ENCODE assay signal across 8 cellular contexts in genomic region chr4:88659061-88659889, GRCh38. TPM values are rescaled to one million over a fixed set of nuclear protein-coding genes. Genes with fewer than 3 reads are reported as not detected.
DNase-seq lines count a peak whose midpoint lies in the region; ATAC-seq and TF ChIP-seq lines count a peak whose summit lies in the region.

No MANE protein-coding gene starts in this region.

- peak; percentile 86 for ATAC-seq in activated CD8-positive, alpha-beta memory T cell treated with anti-CD3 and anti-CD28 coated beads, Interleukin-2, amount 10 ng/mL, durations not matched to agents 7 days and 5 days
- ATAC-seq in GM21367 (IDR thresholded peaks at IDR 0.05; ENCODE audit: unreplicated experiment) (peak; percentile 88), HG03521 (IDR thresholded peaks at IDR 0.05; ENCODE audit: unreplicated experiment) (peak; percentile 97)
- ATAC-seq in stimulated activated naive B cell treated with anti-CD40 and anti-IgM and Interleukin-4, amounts not matched to agents 10 μg/mL and 1 μg/mL and 100 μg/mL, for 72 hours (replicated peaks): peak; percentile 84 to 92

- peak overlapping the region; percentile 13; the same call in 1 of the 2 replicates for H3K9ac ChIP-seq in SK-N-SH

- no peaks in the 10 kb centered on the region for H3K27me3 Mint-ChIP-seq in activated CD8-positive, alpha-beta memory T cell treated with anti-CD3 and anti-CD28 coated beads, Interleukin-2, amount 10 ng/mL, durations not matched to agents 7 days and 5 days
- H3K27me3 Mint-ChIP-seq in stimulated activated naive B cell treated with anti-CD40 and anti-IgM and Interleukin-4, amounts not matched to agents 10 μg/mL and 1 μg/mL and 100 μg/mL, for 72 hours: no peaks in the 10 kb centered on the region

- no peaks in the 10 kb centered on the region for H3K9me3 Mint-ChIP-seq in activated CD8-positive, alpha-beta memory T cell treated with anti-CD3 and anti-CD28 coated beads, Interleukin-2, amount 10 ng/mL, durations not matched to agents 7 days and 5 days (ENCODE audit: low read depth)
- no peaks in the 10 kb centered on the region for H3K9me3 Mint-ChIP-seq in stimulated activated naive B cell treated with anti-CD40 and anti-IgM and Interleukin-4, amounts not matched to agents 10 μg/mL and 1 μg/mL and 100 μg/mL, for 72 hours

- peaks cover 13% of the 10 kb centered on the region for H3K4me1 Mint-ChIP-seq in activated CD8-positive, alpha-beta memory T cell treated with anti-CD3 and anti-CD28 coated beads, Interleukin-2, amount 10 ng/mL, durations not matched to agents 7 days and 5 days
- H3K4me1 Mint-ChIP-seq in stimulated activated naive B cell treated with anti-CD40 and anti-IgM and Interleukin-4, amounts not matched to agents 10 μg/mL and 1 μg/mL and 100 μg/mL, for 72 hours: no peaks in the 10 kb centered on the region

- CTCF ChIA-PET in activated CD8-positive, alpha-beta memory T cell treated with anti-CD3 and anti-CD28 coated beads, Interleukin-2, amount 10 ng/mL, durations not matched to agents 7 days and 5 days (lab: Charles Lee): interaction anchor here (0.7 to 1.4 kb wide), 12 partner anchors 8 to 143 kb away, joined by 3 to 20 read pairs (median 4); partner anchors contain the start of gene PYURF
- CTCF ChIA-PET in SK-N-SH (lab: Yijun Ruan, JAX): interaction anchor here (0.5 to 1.4 kb wide), 37 partner anchors 9 to 369 kb away, joined by 3 to 26 read pairs (median 4); partner anchors contain the start of gene PYURF

- H3K36me3 Mint-ChIP-seq in activated CD8-positive, alpha-beta memory T cell treated with anti-CD3 and anti-CD28 coated beads, Interleukin-2, amount 10 ng/mL, durations not matched to agents 7 days and 5 days: peaks cover 11% of the 10 kb centered on the region
- peaks cover 25 to 42% of the 10 kb centered on the region in 2 donors for H3K36me3 Mint-ChIP-seq in stimulated activated naive B cell treated with anti-CD40 and anti-IgM and Interleukin-4, amounts not matched to agents 10 μg/mL and 1 μg/mL and 100 μg/mL, for 72 hours

- H3K27ac ChIP-seq in SK-N-SH (ENCODE audit: low read depth in 2 of 2, low read length in 1 of 2): peak overlapping the region in 1 of 2 experiments; percentile 99; a peak in 2 of 4 replicates

- H3K4me1 ChIP-seq in SK-N-SH (ENCODE audit: control insufficient read depth in 1 of 2, insufficient read depth in 2 of 2, low read depth in 1 of 2, low read length in 1 of 2): peaks cover 2 to 19% of the 10 kb centered on the region in 2 experiments

- 43% methylated on average over 4 of the region's 4 CpGs for WGBS in SK-N-SH (ENCODE audit: low lambda C conversion rate)

- no peaks in the 10 kb centered on the region for H4K20me1 ChIP-seq in SK-N-SH (ENCODE audit: insufficient read depth)

- no peak for TF ChIP-seq EP300 in SK-N-SH (IDR thresholded peaks at IDR 0.05; ENCODE audit: borderline replicate concordance in 1 of 2, low read depth in 1 of 2, low read length in 1 of 2)

- POLR2A ChIA-PET in SK-N-SH (lab: Yijun Ruan, JAX): interaction anchor here (0.6 kb wide), 1 partner anchor 136 kb away, joined by 3 read pairs; the partner anchor contains the start of gene PYURF

- no peaks in the 10 kb centered on the region for H3K27me3 ChIP-seq in SK-N-SH (ENCODE audit: insufficient read depth)
- H3K27me3 ChIP-seq in kidney epithelial cell (ENCODE audit: control insufficient read depth, insufficient read depth, low read length): no peaks in the 10 kb centered on the region

- H3K4me3 Mint-ChIP-seq in activated CD8-positive, alpha-beta memory T cell treated with anti-CD3 and anti-CD28 coated beads, Interleukin-2, amount 10 ng/mL, durations not matched to agents 7 days and 5 days: no peak overlapping the region
- H3K4me3 Mint-ChIP-seq in stimulated activated naive B cell treated with anti-CD40 and anti-IgM and Interleukin-4, amounts not matched to agents 10 μg/mL and 1 μg/mL and 100 μg/mL, for 72 hours: no peak overlapping the region

- no peak overlapping the region for H3K4me3 ChIP-seq in SK-N-SH (ENCODE audit: low read depth in 2 of 2, low read length in 1 of 2)
- no peak overlapping the region for H3K4me3 ChIP-seq in kidney epithelial cell (ENCODE audit: low read depth, low read length)

- H3K9me2 ChIP-seq in SK-N-SH: no peaks in the 10 kb centered on the region

- peak overlapping the region; percentile 38; the same call in 1 of the 2 replicates for H2AFZ ChIP-seq in SK-N-SH (ENCODE audit: low read depth)

- H3K79me2 ChIP-seq in SK-N-SH (ENCODE audit: insufficient read depth): no peaks in the 10 kb centered on the region

- TF ChIP-seq CTCF in SK-N-SH (IDR thresholded peaks at IDR 0.05) (peak; percentile 79), kidney epithelial cell (IDR thresholded peaks at IDR 0.05; ENCODE audit: insufficient read depth, low read length, poor library complexity, severe bottlenecking) (peak; percentile 82)

- peak; percentile 85 for TF ChIP-seq RAD21 in SK-N-SH (IDR thresholded peaks at IDR 0.05; ENCODE audit: low read length)

- H3K9me3 ChIP-seq in SK-N-SH: no peaks in the 10 kb centered on the region

- no peak overlapping the region for H3K27ac Mint-ChIP-seq in activated CD8-positive, alpha-beta memory T cell treated with anti-CD3 and anti-CD28 coated beads, Interleukin-2, amount 10 ng/mL, durations not matched to agents 7 days and 5 days
- no peak overlapping the region for H3K27ac Mint-ChIP-seq in stimulated activated naive B cell treated with anti-CD40 and anti-IgM and Interleukin-4, amounts not matched to agents 10 μg/mL and 1 μg/mL and 100 μg/mL, for 72 hours

- H3K36me3 ChIP-seq in SK-N-SH (replicated peaks in 1 of 2; ENCODE audit: control insufficient read depth in 1 of 2, insufficient read depth in 2 of 2, low read length in 1 of 2): peaks cover 2 to 20% of the 10 kb centered on the region in 2 experiments
- no peaks in the 10 kb centered on the region for H3K36me3 ChIP-seq in kidney epithelial cell (ENCODE audit: control insufficient read depth, insufficient read depth, low read length)

- H3K4me2 ChIP-seq in SK-N-SH: peak overlapping the region; percentile 26; the same call in 1 of the 2 replicates

- peak; percentile 47 for DNase-seq in activated CD8-positive, alpha-beta memory T cell treated with anti-CD3 and anti-CD28 coated beads, Interleukin-2, amount 10 ng/mL, durations not matched to agents 7 days and 5 days
- DNase-seq in activated CD8-positive, alpha-beta memory T cell treated with anti-CD3 and anti-CD28 coated beads for 24 hours: no peak
- peak; percentile 45 for DNase-seq in SK-N-SH
- peak; percentile 39 for DNase-seq in central memory CD4-positive, alpha-beta T cell
- peak; percentile 45 for DNase-seq in kidney epithelial cell (ENCODE audit: low read depth)
- peak; percentile 8 for DNase-seq in stimulated activated naive B cell treated with anti-CD40 and anti-IgM and Interleukin-4, amounts not matched to agents 10 μg/mL and 1 μg/mL and 100 μg/mL, for 72 hours

- H3F3A ChIP-seq in SK-N-SH (replicated peaks; ENCODE audit: insufficient read depth): peaks cover 38% of the 10 kb centered on the region

TF ChIP-seq in SK-N-SH, 30 proteins besides CTCF, POLR2A, EP300 and RAD21 (continues in another document):
- TF ChIP-seq RCOR1 (IDR thresholded peaks at IDR 0.05; ENCODE audit: low read length) (peak; percentile 29; the same call in 1 of the 2 replicates), NFIC (IDR thresholded peaks at IDR 0.05; ENCODE audit: borderline replicate concordance) (no peak), GATA2 (CRISPR knock-in tag; IDR thresholded peaks at IDR 0.05) (no peak), SMC3 (IDR thresholded peaks at IDR 0.05; ENCODE audit: low read depth, low read length) (peak; percentile 75), REST (IDR thresholded peaks at IDR 0.05; ENCODE audit: low read depth, low read length) (no peak), USF2 (IDR thresholded peaks at IDR 0.05; ENCODE audit: borderline replicate concordance, low read depth, low read length) (no peak), MAX (IDR thresholded peaks at IDR 0.05; ENCODE audit: low read depth) (0 out of 2 replicates have a peak, but pooled peaks have one; percentile 14)

RNA-seq across cellular contexts. Expression of gene NAP1L5, which starts 38.4 kb away (rescaled TPM):
- total RNA-seq in activated CD8-positive, alpha-beta memory T cell treated with anti-CD3 and anti-CD28 coated beads, Interleukin-2, amount 10 ng/mL, durations not matched to agents 7 days and 5 days: 1 to 10 TPM; 4.2 to 4.3 TPM
- polyA plus RNA-seq in SK-N-SH (2012; rRNA removed): 7.5 and 8.1 TPM in 2 replicates
- polyA plus RNA-seq in SK-N-SH (2012; cell fraction: cytosol; rRNA removed): 8.2 and 12.4 TPM in 2 replicates
- 2.0 and 3.0 TPM in 2 replicates for polyA plus RNA-seq in SK-N-SH (2012; cell fraction: nucleus; rRNA removed)
- total RNA-seq in kidney epithelial cell: 0.96 and 2.5 TPM in 2 replicates
